ENCODE assay signal across 1 cellular context in the genomic region with DNA sequence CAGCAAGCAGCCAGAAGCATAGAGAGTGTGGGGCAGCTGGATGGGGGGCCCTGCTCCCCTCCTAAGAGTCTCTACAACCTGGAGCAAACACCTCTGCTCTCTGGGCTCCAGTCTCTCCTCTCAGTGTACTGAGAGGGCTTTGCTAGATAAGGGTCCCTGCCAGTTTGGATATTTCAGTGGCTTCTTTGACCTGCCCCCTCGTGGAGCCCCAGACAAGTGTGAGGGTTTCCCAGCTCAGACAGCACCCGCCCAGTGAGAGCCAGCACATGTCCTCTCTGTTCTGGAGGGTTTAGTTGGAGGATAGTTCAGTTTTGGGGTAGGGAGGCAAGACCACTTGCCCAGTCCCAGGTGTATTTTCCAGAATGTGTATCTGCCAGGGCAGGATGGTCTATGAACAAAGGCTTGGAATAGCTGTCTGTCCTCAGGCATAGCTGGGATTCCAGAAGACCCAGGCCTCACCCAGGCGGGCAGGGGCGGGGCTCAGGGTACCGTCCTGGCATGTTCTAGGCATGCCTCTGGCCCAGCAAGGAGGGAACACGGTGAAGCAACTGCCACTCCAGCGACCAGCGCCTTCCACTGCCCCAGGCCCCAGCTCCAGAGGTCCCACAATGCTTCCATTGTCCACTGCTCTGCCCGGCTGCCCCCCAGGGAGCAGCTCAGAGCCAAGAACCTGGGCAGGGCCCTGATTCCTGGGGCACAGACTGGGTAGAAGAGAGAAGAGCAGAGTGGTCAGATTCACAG.
TF ChIP-seq lines count a peak whose summit lies in the region.

No MANE protein-coding gene starts in this region.

TF ChIP-seq in HepG2, 621 proteins besides CTCF, POLR2A, EP300 and RAD21 (continued from another document and continues in another):
- TF ChIP-seq, protein P1, sequence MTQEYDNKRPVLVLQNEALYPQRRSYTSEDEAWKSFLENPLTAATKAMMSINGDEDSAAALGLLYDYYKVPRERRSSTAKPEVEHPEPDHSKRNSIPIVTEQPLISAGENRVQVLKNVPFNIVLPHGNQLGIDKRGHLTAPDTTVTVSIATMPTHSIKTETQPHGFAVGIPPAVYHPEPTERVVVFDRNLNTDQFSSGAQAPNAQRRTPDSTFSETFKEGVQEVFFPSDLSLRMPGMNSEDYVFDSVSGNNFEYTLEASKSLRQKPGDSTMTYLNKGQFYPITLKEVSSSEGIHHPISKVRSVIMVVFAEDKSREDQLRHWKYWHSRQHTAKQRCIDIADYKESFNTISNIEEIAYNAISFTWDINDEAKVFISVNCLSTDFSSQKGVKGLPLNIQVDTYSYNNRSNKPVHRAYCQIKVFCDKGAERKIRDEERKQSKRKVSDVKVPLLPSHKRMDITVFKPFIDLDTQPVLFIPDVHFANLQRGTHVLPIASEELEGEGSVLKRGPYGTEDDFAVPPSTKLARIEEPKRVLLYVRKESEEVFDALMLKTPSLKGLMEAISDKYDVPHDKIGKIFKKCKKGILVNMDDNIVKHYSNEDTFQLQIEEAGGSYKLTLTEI (CRISPR knock-in tag; conservative IDR thresholded peaks at IDR 0.05): no peak
- TF ChIP-seq, protein P2, sequence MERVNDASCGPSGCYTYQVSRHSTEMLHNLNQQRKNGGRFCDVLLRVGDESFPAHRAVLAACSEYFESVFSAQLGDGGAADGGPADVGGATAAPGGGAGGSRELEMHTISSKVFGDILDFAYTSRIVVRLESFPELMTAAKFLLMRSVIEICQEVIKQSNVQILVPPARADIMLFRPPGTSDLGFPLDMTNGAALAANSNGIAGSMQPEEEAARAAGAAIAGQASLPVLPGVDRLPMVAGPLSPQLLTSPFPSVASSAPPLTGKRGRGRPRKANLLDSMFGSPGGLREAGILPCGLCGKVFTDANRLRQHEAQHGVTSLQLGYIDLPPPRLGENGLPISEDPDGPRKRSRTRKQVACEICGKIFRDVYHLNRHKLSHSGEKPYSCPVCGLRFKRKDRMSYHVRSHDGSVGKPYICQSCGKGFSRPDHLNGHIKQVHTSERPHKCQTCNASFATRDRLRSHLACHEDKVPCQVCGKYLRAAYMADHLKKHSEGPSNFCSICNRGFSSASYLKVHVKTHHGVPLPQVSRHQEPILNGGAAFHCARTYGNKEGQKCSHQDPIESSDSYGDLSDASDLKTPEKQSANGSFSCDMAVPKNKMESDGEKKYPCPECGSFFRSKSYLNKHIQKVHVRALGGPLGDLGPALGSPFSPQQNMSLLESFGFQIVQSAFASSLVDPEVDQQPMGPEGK (CRISPR knock-in tag; IDR thresholded peaks at IDR 0.05): peak; percentile 79
- TF ChIP-seq NCOR1 (IDR thresholded peaks at IDR 0.05; ENCODE audit: borderline replicate concordance, low read length) (no peak), SAP130 (CRISPR knock-in tag; IDR thresholded peaks at IDR 0.05; ENCODE audit: low read depth) (0 out of 2 replicates have a peak, but pooled peaks have one; percentile 19), ETV6 (CRISPR knock-in tag; conservative IDR thresholded peaks at IDR 0.05) (no peak), PRPF4 (IDR thresholded peaks at IDR 0.05; ENCODE audit: low read depth, low read length, poor library complexity, severe bottlenecking) (no peak), ZSCAN31 (CRISPR knock-in tag; IDR thresholded peaks at IDR 0.05; ENCODE audit: low read depth) (no peak), ZNF292 (CRISPR knock-in tag; IDR thresholded peaks at IDR 0.05; ENCODE audit: borderline replicate concordance, low read depth) (no peak), SOX13 (IDR thresholded peaks at IDR 0.05) (no peak), SOX13 (CRISPR knock-in tag; conservative IDR thresholded peaks at IDR 0.05 in 1 of 2, IDR thresholded peaks at IDR 0.05 in 1 of 2) (peak in 1 of 2 experiments; percentile 34; a peak in 1 of 4 replicates), SRSF1 (optimal IDR thresholded peaks at IDR 0.05; ENCODE audit: low read depth, low read length) (no peak), ZNF17 (CRISPR knock-in tag; IDR thresholded peaks at IDR 0.05) (no peak), TGIF2 (CRISPR knock-in tag; IDR thresholded peaks at IDR 0.05) (0 out of 2 replicates have a peak, but pooled peaks have one; percentile 23), SP5 (CRISPR knock-in tag; IDR thresholded peaks at IDR 0.05; ENCODE audit: borderline replicate concordance, low read depth) (0 out of 2 replicates have a peak, but pooled peaks have one; percentile 9), ZNF570 (CRISPR knock-in tag; IDR thresholded peaks at IDR 0.05; ENCODE audit: borderline replicate concordance) (no peak), ARHGAP35 (CRISPR knock-in tag; IDR thresholded peaks at IDR 0.05; ENCODE audit: borderline replicate concordance) (no peak), HIVEP1 (CRISPR knock-in tag; IDR thresholded peaks at IDR 0.05) (no peak), ZNF768 (CRISPR knock-in tag; IDR thresholded peaks at IDR 0.05) (0 out of 2 replicates have a peak, but pooled peaks have one; percentile 41), HDAC1 (CRISPR knock-in tag; IDR thresholded peaks at IDR 0.05) (no peak), GATAD1 (CRISPR knock-in tag; IDR thresholded peaks at IDR 0.05) (no peak), ZBTB7B (CRISPR knock-in tag; IDR thresholded peaks at IDR 0.05) (no peak), ZSCAN22 (CRISPR knock-in tag; IDR thresholded peaks at IDR 0.05) (no peak), BCL6 (CRISPR knock-in tag; IDR thresholded peaks at IDR 0.05) (peak; percentile 72; the same call in 1 of the 2 replicates), HNRNPL (IDR thresholded peaks at IDR 0.05; ENCODE audit: low read depth, low read length) (peak; percentile 98), ZNF143 (CRISPR knock-in tag; IDR thresholded peaks at IDR 0.05) (no peak), RXRB (CRISPR knock-in tag; IDR thresholded peaks at IDR 0.05; ENCODE audit: borderline replicate concordance) (0 out of 2 replicates have a peak, but pooled peaks have one; percentile 13), ZFP1 (CRISPR knock-in tag; IDR thresholded peaks at IDR 0.05) (no peak), ZNF782 (CRISPR knock-in tag; IDR thresholded peaks at IDR 0.05; ENCODE audit: borderline replicate concordance) (no peak), KLF15 (CRISPR knock-in tag; IDR thresholded peaks at IDR 0.05; ENCODE audit: borderline replicate concordance) (no peak)
- TF ChIP-seq, protein P3, sequence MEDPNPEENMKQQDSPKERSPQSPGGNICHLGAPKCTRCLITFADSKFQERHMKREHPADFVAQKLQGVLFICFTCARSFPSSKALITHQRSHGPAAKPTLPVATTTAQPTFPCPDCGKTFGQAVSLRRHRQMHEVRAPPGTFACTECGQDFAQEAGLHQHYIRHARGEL (CRISPR knock-in tag; IDR thresholded peaks at IDR 0.05): no peak
- TF ChIP-seq, protein P4, sequence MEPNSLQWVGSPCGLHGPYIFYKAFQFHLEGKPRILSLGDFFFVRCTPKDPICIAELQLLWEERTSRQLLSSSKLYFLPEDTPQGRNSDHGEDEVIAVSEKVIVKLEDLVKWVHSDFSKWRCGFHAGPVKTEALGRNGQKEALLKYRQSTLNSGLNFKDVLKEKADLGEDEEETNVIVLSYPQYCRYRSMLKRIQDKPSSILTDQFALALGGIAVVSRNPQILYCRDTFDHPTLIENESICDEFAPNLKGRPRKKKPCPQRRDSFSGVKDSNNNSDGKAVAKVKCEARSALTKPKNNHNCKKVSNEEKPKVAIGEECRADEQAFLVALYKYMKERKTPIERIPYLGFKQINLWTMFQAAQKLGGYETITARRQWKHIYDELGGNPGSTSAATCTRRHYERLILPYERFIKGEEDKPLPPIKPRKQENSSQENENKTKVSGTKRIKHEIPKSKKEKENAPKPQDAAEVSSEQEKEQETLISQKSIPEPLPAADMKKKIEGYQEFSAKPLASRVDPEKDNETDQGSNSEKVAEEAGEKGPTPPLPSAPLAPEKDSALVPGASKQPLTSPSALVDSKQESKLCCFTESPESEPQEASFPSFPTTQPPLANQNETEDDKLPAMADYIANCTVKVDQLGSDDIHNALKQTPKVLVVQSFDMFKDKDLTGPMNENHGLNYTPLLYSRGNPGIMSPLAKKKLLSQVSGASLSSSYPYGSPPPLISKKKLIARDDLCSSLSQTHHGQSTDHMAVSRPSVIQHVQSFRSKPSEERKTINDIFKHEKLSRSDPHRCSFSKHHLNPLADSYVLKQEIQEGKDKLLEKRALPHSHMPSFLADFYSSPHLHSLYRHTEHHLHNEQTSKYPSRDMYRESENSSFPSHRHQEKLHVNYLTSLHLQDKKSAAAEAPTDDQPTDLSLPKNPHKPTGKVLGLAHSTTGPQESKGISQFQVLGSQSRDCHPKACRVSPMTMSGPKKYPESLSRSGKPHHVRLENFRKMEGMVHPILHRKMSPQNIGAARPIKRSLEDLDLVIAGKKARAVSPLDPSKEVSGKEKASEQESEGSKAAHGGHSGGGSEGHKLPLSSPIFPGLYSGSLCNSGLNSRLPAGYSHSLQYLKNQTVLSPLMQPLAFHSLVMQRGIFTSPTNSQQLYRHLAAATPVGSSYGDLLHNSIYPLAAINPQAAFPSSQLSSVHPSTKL (CRISPR knock-in tag; IDR thresholded peaks at IDR 0.05): 0 out of 2 replicates have a peak, but pooled peaks have one; percentile 26
- TF ChIP-seq, protein P5, sequence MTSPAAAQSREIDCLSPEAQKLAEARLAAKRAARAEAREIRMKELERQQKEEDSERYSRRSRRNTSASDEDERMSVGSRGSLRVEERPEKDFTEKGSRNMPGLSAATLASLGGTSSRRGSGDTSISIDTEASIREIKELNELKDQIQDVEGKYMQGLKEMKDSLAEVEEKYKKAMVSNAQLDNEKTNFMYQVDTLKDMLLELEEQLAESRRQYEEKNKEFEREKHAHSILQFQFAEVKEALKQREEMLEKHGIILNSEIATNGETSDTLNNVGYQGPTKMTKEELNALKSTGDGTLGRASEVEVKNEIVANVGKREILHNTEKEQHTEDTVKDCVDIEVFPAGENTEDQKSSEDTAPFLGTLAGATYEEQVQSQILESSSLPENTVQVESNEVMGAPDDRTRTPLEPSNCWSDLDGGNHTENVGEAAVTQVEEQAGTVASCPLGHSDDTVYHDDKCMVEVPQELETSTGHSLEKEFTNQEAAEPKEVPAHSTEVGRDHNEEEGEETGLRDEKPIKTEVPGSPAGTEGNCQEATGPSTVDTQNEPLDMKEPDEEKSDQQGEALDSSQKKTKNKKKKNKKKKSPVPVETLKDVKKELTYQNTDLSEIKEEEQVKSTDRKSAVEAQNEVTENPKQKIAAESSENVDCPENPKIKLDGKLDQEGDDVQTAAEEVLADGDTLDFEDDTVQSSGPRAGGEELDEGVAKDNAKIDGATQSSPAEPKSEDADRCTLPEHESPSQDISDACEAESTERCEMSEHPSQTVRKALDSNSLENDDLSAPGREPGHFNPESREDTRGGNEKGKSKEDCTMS (CRISPR knock-in tag; conservative IDR thresholded peaks at IDR 0.05): no peak
- TF ChIP-seq, protein P6, sequence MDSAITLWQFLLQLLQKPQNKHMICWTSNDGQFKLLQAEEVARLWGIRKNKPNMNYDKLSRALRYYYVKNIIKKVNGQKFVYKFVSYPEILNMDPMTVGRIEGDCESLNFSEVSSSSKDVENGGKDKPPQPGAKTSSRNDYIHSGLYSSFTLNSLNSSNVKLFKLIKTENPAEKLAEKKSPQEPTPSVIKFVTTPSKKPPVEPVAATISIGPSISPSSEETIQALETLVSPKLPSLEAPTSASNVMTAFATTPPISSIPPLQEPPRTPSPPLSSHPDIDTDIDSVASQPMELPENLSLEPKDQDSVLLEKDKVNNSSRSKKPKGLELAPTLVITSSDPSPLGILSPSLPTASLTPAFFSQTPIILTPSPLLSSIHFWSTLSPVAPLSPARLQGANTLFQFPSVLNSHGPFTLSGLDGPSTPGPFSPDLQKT (CRISPR knock-in tag; IDR thresholded peaks at IDR 0.05; ENCODE audit: borderline replicate concordance): no peak
- TF ChIP-seq, protein P7, sequence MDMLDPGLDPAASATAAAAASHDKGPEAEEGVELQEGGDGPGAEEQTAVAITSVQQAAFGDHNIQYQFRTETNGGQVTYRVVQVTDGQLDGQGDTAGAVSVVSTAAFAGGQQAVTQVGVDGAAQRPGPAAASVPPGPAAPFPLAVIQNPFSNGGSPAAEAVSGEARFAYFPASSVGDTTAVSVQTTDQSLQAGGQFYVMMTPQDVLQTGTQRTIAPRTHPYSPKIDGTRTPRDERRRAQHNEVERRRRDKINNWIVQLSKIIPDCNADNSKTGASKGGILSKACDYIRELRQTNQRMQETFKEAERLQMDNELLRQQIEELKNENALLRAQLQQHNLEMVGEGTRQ (IDR thresholded peaks at IDR 0.05; ENCODE audit: low read depth, low read length): no peak
- TF ChIP-seq, protein P7 (CRISPR knock-in tag; IDR thresholded peaks at IDR 0.05; ENCODE audit: borderline replicate concordance): no peak; the same call in 1 of the 2 replicates
- TF ChIP-seq, protein P8, sequence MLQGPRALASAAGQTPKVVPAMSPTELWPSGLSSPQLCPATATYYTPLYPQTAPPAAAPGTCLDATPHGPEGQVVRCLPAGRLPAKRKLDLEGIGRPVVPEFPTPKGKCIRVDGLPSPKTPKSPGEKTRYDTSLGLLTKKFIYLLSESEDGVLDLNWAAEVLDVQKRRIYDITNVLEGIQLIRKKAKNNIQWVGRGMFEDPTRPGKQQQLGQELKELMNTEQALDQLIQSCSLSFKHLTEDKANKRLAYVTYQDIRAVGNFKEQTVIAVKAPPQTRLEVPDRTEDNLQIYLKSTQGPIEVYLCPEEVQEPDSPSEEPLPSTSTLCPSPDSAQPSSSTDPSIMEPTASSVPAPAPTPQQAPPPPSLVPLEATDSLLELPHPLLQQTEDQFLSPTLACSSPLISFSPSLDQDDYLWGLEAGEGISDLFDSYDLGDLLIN (CRISPR knock-in tag; IDR thresholded peaks at IDR 0.05; ENCODE audit: borderline replicate concordance): no peak
- TF ChIP-seq, protein P9, sequence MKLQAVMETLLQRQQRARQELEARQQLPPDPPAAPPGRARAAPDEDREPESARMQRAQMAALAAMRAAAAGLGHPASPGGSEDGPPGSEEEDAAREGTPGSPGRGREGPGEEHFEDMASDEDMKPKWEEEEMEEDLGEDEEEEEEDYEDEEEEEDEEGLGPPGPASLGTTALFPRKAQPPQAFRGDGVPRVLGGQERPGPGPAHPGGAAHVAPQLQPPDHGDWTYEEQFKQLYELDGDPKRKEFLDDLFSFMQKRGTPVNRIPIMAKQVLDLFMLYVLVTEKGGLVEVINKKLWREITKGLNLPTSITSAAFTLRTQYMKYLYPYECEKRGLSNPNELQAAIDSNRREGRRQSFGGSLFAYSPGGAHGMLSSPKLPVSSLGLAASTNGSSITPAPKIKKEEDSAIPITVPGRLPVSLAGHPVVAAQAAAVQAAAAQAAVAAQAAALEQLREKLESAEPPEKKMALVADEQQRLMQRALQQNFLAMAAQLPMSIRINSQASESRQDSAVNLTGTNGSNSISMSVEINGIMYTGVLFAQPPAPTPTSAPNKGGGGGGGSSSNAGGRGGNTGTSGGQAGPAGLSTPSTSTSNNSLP (IDR thresholded peaks at IDR 0.05; ENCODE audit: low read depth, low read length): no peak
- TF ChIP-seq, protein P10, sequence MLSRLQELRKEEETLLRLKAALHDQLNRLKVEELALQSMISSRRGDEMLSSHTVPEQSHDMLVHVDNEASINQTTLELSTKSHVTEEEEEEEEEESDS (CRISPR knock-in tag; IDR thresholded peaks at IDR 0.05; ENCODE audit: borderline replicate concordance): no peak
- TF ChIP-seq, protein P11, sequence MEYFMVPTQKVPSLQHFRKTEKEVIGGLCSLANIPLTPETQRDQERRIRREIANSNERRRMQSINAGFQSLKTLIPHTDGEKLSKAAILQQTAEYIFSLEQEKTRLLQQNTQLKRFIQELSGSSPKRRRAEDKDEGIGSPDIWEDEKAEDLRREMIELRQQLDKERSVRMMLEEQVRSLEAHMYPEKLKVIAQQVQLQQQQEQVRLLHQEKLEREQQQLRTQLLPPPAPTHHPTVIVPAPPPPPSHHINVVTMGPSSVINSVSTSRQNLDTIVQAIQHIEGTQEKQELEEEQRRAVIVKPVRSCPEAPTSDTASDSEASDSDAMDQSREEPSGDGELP (IDR thresholded peaks at IDR 0.05; ENCODE audit: borderline replicate concordance, low read depth): no peak
